In genomic region chr15:101453123-101454120, GRCh38 we compare ENCODE assay signal across 1 cellular context.
TF ChIP-seq lines count a peak whose summit lies in the region.

No MANE protein-coding gene starts in this region.

TF ChIP-seq in HepG2, 621 proteins besides CTCF, POLR2A, EP300 and RAD21 (continued from another document and continues in another):
- TF ChIP-seq ZNF883 (CRISPR knock-in tag; IDR thresholded peaks at IDR 0.05; ENCODE audit: not compliant biosample characterization) (no peak), ATF2 (CRISPR knock-in tag; IDR thresholded peaks at IDR 0.05) (peak; percentile 72), ZNF275 (CRISPR knock-in tag; IDR thresholded peaks at IDR 0.05; ENCODE audit: borderline replicate concordance) (no peak), ZFP36L1 (CRISPR knock-in tag; IDR thresholded peaks at IDR 0.05) (no peak), ZBTB39 (CRISPR knock-in tag; IDR thresholded peaks at IDR 0.05) (no peak), SCMH1 (CRISPR knock-in tag; IDR thresholded peaks at IDR 0.05; ENCODE audit: borderline replicate concordance) (no peak), ZBTB33 (CRISPR knock-in tag; IDR thresholded peaks at IDR 0.05) (no peak), PRPF4 (IDR thresholded peaks at IDR 0.05; ENCODE audit: low read depth, low read length, poor library complexity, severe bottlenecking) (no peak), ZNF362 (CRISPR knock-in tag; IDR thresholded peaks at IDR 0.05; ENCODE audit: borderline replicate concordance) (no peak), RCOR2 (CRISPR knock-in tag; IDR thresholded peaks at IDR 0.05) (0 out of 2 replicates have a peak, but pooled peaks have one; percentile 40), PRDM4 (CRISPR knock-in tag; IDR thresholded peaks at IDR 0.05; ENCODE audit: borderline replicate concordance) (no peak), SP140L (CRISPR knock-in tag; IDR thresholded peaks at IDR 0.05; ENCODE audit: borderline replicate concordance) (no peak), HBP1 (CRISPR knock-in tag; IDR thresholded peaks at IDR 0.05; ENCODE audit: low read depth) (peak; percentile 72; the same call in 1 of the 2 replicates), ZNF557 (CRISPR knock-in tag; IDR thresholded peaks at IDR 0.05) (no peak), ZNF816 (CRISPR knock-in tag; IDR thresholded peaks at IDR 0.05; ENCODE audit: borderline replicate concordance) (no peak), NCOA2 (CRISPR knock-in tag; IDR thresholded peaks at IDR 0.05) (peak; percentile 42; the same call in 1 of the 2 replicates), SKI (IDR thresholded peaks at IDR 0.05; ENCODE audit: partially characterized antibody) (no peak), GATAD1 (CRISPR knock-in tag; IDR thresholded peaks at IDR 0.05) (no peak), JUNB (CRISPR knock-in tag; IDR thresholded peaks at IDR 0.05; ENCODE audit: borderline replicate concordance) (no peak), KDM4B (CRISPR knock-in tag; IDR thresholded peaks at IDR 0.05) (peak; percentile 70; the same call in 1 of the 2 replicates), ERF (CRISPR knock-in tag; IDR thresholded peaks at IDR 0.05) (peak; percentile 49; the same call in 1 of the 2 replicates), FOXP1 (IDR thresholded peaks at IDR 0.05) (no peak), FOXP1 (CRISPR knock-in tag; IDR thresholded peaks at IDR 0.05) (peak; percentile 20; the same call in 1 of the 2 replicates), TBL1XR1 (IDR thresholded peaks at IDR 0.05; ENCODE audit: borderline replicate concordance, low read length, partially characterized antibody) (no peak), DMTF1 (CRISPR knock-in tag; IDR thresholded peaks at IDR 0.05) (no peak), HNF1B (CRISPR knock-in tag; IDR thresholded peaks at IDR 0.05) (peak; percentile 83), SNAPC4 (CRISPR knock-in tag; IDR thresholded peaks at IDR 0.05) (no peak), MEIS1 (CRISPR knock-in tag; IDR thresholded peaks at IDR 0.05; ENCODE audit: borderline replicate concordance) (no peak), ZSCAN30 (CRISPR knock-in tag; IDR thresholded peaks at IDR 0.05) (no peak), SYNCRIP (IDR thresholded peaks at IDR 0.05; ENCODE audit: insufficient read depth, low read depth, low read length) (no peak), ZFAT (CRISPR knock-in tag; conservative IDR thresholded peaks at IDR 0.05) (no peak), FUBP1 (CRISPR knock-in tag; IDR thresholded peaks at IDR 0.05; ENCODE audit: borderline replicate concordance) (no peak)
